Comparison of ENCODE assay signal across 9 cellular contexts in genomic region chr12:27185234-27186045, GRCh38. TPM values are rescaled to one million over a fixed set of nuclear protein-coding genes. Genes with fewer than 3 reads are reported as not detected.
DNase-seq lines count a peak whose midpoint lies in the region; ATAC-seq and TF ChIP-seq lines count a peak whose summit lies in the region.
"Had no signal": no experiment of that assay in that cellular context is flagged by ENCODE, and none has a peak within 500 bp of the region (broad histone marks: within the 10 kb centered on the region; RNA-seq: fewer than 3 reads in every experiment).

No MANE protein-coding gene starts in this region.

- peak; percentile 60 for DNase-seq in activated CD8-positive, alpha-beta memory T cell treated with anti-CD3 and anti-CD28 coated beads for 24 hours
- DNase-seq in activated CD8-positive, alpha-beta memory T cell treated with anti-CD3 and anti-CD28 coated beads, Interleukin-2, amount 50 U/mL, for 4 hours: no peak
- peak in 4 of 10 donors; percentile 17 to 36 (median 20) for DNase-seq in naive thymus-derived CD8-positive, alpha-beta T cell
- DNase-seq in NCI-H128 (lab: John Stamatoyannopoulos, UW; ENCODE audit: unreplicated experiment) (no peak), mesothelial cell of epicardium (ENCODE audit: low spot score in 2 of 2, unreplicated experiment in 2 of 2) (no peak), cerebellar nuclear complex (lab: John Stamatoyannopoulos, UW) (no peak)

- ATAC-seq in HG03139 (IDR thresholded peaks at IDR 0.05; ENCODE audit: unreplicated experiment): peak; percentile 81
- peak; percentile 90 for ATAC-seq in activated T-helper 17 cell treated with anti-CD3 and anti-CD28 coated beads, Interleukin-2, amount 50 U/mL, for 72 hours (replicated peaks)
- ATAC-seq in naive thymus-derived CD8-positive, alpha-beta T cell: peak; percentile 50 to 95

- TF ChIP-seq CTCF in mesothelial cell of epicardium (IDR thresholded peaks at IDR 0.05; ENCODE audit: unreplicated experiment): no peak

- H3K36me3 Mint-ChIP-seq in activated T-helper 17 cell treated with anti-CD3 and anti-CD28 coated beads, Interleukin-2, amount 50 U/mL, for 72 hours (ENCODE audit: low read depth): no peaks in the 10 kb centered on the region
- H3K36me3 Mint-ChIP-seq in naive thymus-derived CD8-positive, alpha-beta T cell: peaks cover 0 to 3% (median 3%) of the 10 kb centered on the region in 3 donors
- no peaks in the 10 kb centered on the region for H3K36me3 Mint-ChIP-seq in mesothelial cell of epicardium

- H3K4me1 Mint-ChIP-seq in activated T-helper 17 cell treated with anti-CD3 and anti-CD28 coated beads, Interleukin-2, amount 50 U/mL, for 72 hours: peaks cover 12% of the 10 kb centered on the region
- H3K4me1 Mint-ChIP-seq in naive thymus-derived CD8-positive, alpha-beta T cell: peaks cover 5 to 8% (median 6%) of the 10 kb centered on the region in 4 donors
- peaks cover 2% of the 10 kb centered on the region for H3K4me1 Mint-ChIP-seq in mesothelial cell of epicardium

- H3K4me3 Mint-ChIP-seq in activated T-helper 17 cell treated with anti-CD3 and anti-CD28 coated beads, Interleukin-2, amount 50 U/mL, for 72 hours: no peak overlapping the region
- no peak overlapping the region for H3K4me3 Mint-ChIP-seq in naive thymus-derived CD8-positive, alpha-beta T cell
- no peak overlapping the region for H3K4me3 Mint-ChIP-seq in mesothelial cell of epicardium
- H3K4me3 Mint-ChIP-seq: B cell had no signal

- no peaks in the 10 kb centered on the region for H3K9me3 Mint-ChIP-seq in activated T-helper 17 cell treated with anti-CD3 and anti-CD28 coated beads, Interleukin-2, amount 50 U/mL, for 72 hours
- no peaks in the 10 kb centered on the region for H3K9me3 Mint-ChIP-seq in naive thymus-derived CD8-positive, alpha-beta T cell
- H3K9me3 Mint-ChIP-seq in mesothelial cell of epicardium: no peaks in the 10 kb centered on the region

- peak overlapping the region; percentile 48 for H3K27ac Mint-ChIP-seq in activated T-helper 17 cell treated with anti-CD3 and anti-CD28 coated beads, Interleukin-2, amount 50 U/mL, for 72 hours
- peak overlapping the region in 8 of 10 donors; percentile 5 to 86 (median 50) for H3K27ac Mint-ChIP-seq in naive thymus-derived CD8-positive, alpha-beta T cell
- H3K27ac Mint-ChIP-seq in mesothelial cell of epicardium: no peak overlapping the region
- H3K27ac Mint-ChIP-seq: B cell had no signal

- POLR2A ChIA-PET in naive thymus-derived CD8-positive, alpha-beta T cell (lab: Charles Lee): no interaction called here

- H3K27me3 Mint-ChIP-seq in activated T-helper 17 cell treated with anti-CD3 and anti-CD28 coated beads, Interleukin-2, amount 50 U/mL, for 72 hours: no peaks in the 10 kb centered on the region
- H3K27me3 Mint-ChIP-seq in naive thymus-derived CD8-positive, alpha-beta T cell: no peaks in the 10 kb centered on the region
- no peaks in the 10 kb centered on the region for H3K27me3 Mint-ChIP-seq in mesothelial cell of epicardium (ENCODE audit: low read depth)
- H3K27me3 Mint-ChIP-seq: B cell had no signal

RNA-seq across cellular contexts. Expression of gene STK38L, which starts 58.6 kb away (rescaled TPM):
- total RNA-seq in activated T-helper 17 cell treated with anti-CD3 and anti-CD28 coated beads, Interleukin-2, amount 50 U/mL, for 72 hours: 10 to 100 TPM; 14.5 to 21.0 TPM
- 10 to 100 TPM; 19.8 to 23.6 TPM for total RNA-seq in naive thymus-derived CD8-positive, alpha-beta T cell
- 10 to 100 TPM in 1 of 3 donors, 1 to 10 TPM in 2; 6.8 to 11.6 (median 7.2) TPM for polyA plus RNA-seq in naive thymus-derived CD8-positive, alpha-beta T cell
- total RNA-seq in mesothelial cell of epicardium: 46.7 to 48.2 TPM (median 47.0 TPM) in 3 replicates
